9 cellular contexts compared by ENCODE assay signal in the genomic region with DNA sequence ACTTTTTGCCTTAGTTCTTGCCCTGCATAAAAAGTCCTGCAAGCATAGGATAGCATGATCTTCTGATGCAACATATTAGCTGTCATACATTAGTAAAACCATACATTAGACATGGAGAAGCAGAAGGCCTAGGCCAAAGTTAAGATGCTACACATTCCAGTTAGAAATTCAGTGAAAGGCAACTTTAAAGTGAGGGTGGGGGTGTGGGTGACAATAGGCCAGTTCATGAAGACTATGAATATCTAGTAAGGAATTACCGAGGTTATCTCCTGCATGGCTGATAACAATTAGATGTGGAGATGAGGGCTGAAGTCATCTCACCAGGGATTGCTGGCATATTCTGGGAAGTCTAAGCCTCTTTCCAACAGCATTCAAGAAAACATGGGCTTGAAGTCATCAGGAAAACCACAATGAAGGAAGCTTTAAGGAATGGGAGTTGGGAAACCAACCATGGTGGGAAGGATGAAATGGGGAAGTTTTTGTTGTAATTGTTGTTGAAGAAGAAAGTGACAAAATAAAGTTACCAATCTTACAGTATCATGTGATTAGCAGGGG.
A peak's percentile ranks its signal among the peaks of the same experiment; 100 is the strongest.
DNase-seq lines count a peak whose midpoint lies in the region; ATAC-seq and TF ChIP-seq lines count a peak whose summit lies in the region.
"Had no signal": no experiment of that assay in that cellular context is flagged by ENCODE, and none has a peak within 500 bp of the region (broad histone marks: within the 10 kb centered on the region; RNA-seq: fewer than 3 reads in every experiment).

No MANE protein-coding gene starts in this region.

- no peak overlapping the region for H3K9ac ChIP-seq in smooth muscle cell (ENCODE audit: low read depth)
- H3K9ac ChIP-seq: SK-N-SH had no signal

- H3K36me3 Mint-ChIP-seq in T-cell = peaks cover 60% of the 10 kb centered on the region

- H3K9me3 ChIP-seq in cardiac muscle cell (ENCODE audit: low read depth) (no peaks in the 10 kb centered on the region), smooth muscle cell (replicated peaks; ENCODE audit: low read depth) (no peaks in the 10 kb centered on the region), HAP-1 (no peaks in the 10 kb centered on the region)
- H3K9me3 ChIP-seq: SK-N-SH had no signal

- H3K27me3 Mint-ChIP-seq in T-cell = no peaks in the 10 kb centered on the region

- DNase-seq in Daoy (ENCODE audit: low read depth) (peak; percentile 8), T-cell (no peak), cardiac muscle cell (ENCODE audit: low read depth in 1 of 2, low spot score in 1 of 2) (peak in 1 of 2 donors; percentile 86), smooth muscle cell (lab: John Stamatoyannopoulos, UW; ENCODE audit: unreplicated experiment) (no peak), HAP-1 (ENCODE audit: low spot score in 2 of 2) (no peak), NCI-H2171 treated with DMSO at 0.1 percent for 48 hours (lab: John Stamatoyannopoulos, UW) (no peak)
- DNase-seq: NCI-H146, SK-N-SH had no signal

- ATAC-seq in T-cell (replicated peaks in 1 of 4) (no peak), HG03460 (IDR thresholded peaks at IDR 0.05; ENCODE audit: unreplicated experiment) (no peak)

- peak overlapping the region; percentile 7 to 62 for H3K27ac Mint-ChIP-seq in T-cell

- CTCF ChIA-PET in T-cell (lab: Charles Lee) = no interaction called here

- peak overlapping the region; percentile 37 for H3K4me2 ChIP-seq in smooth muscle cell
- H3K4me2 ChIP-seq: SK-N-SH had no signal

- no peaks in the 10 kb centered on the region for H3K9me3 Mint-ChIP-seq in T-cell

- no peaks in the 10 kb centered on the region for H3K27me3 ChIP-seq in cardiac muscle cell
- no peaks in the 10 kb centered on the region for H3K27me3 ChIP-seq in smooth muscle cell (ENCODE audit: low read depth)
- H3K27me3 ChIP-seq in HAP-1 (ENCODE audit: low read depth) = no peaks in the 10 kb centered on the region

- peak overlapping the region; percentile 81 for H3K27ac ChIP-seq in cardiac muscle cell
- H3K27ac ChIP-seq in smooth muscle cell (ENCODE audit: low read depth) = peak overlapping the region; percentile 74

- no peaks in the 10 kb centered on the region for H3K36me3 ChIP-seq in cardiac muscle cell
- no peaks in the 10 kb centered on the region for H3K36me3 ChIP-seq in smooth muscle cell (ENCODE audit: low read depth)
- H3K36me3 ChIP-seq in HAP-1 (replicated peaks) = no peaks in the 10 kb centered on the region

- TF ChIP-seq CTCF in cardiac muscle cell (IDR thresholded peaks at IDR 0.05; ENCODE audit: low read depth, low read length) (no peak), smooth muscle cell (IDR thresholded peaks at IDR 0.05; ENCODE audit: borderline replicate concordance, insufficient read depth, poor library complexity, severe bottlenecking) (no peak)

- H2AFZ ChIP-seq in smooth muscle cell (ENCODE audit: low read depth) = no peak overlapping the region

- H3F3A ChIP-seq in smooth muscle cell (ENCODE audit: low read depth) = no peaks in the 10 kb centered on the region

- H3K4me3 ChIP-seq in cardiac muscle cell (no peak overlapping the region), smooth muscle cell (no peak overlapping the region), HAP-1 (no peak overlapping the region)

- H3K4me1 ChIP-seq in cardiac muscle cell (ENCODE audit: low read depth) = peaks cover 29% of the 10 kb centered on the region
- peaks cover 26% of the 10 kb centered on the region for H3K4me1 ChIP-seq in smooth muscle cell (ENCODE audit: low read depth)
- no peaks in the 10 kb centered on the region for H3K4me1 ChIP-seq in HAP-1

- 7% methylated on average over 1 of the region's 1 CpG for WGBS in smooth muscle cell (ENCODE audit: low lambda C conversion rate)

- H4K20me1 ChIP-seq in smooth muscle cell (ENCODE audit: low read depth) = no peaks in the 10 kb centered on the region

- peaks cover 39 to 63% (median 57%) of the 10 kb centered on the region in 3 donors for H3K4me1 Mint-ChIP-seq in T-cell

- in situ Hi-C loops in HAP-1 (cut with MboI; ENCODE audit: low sequenced_read_pairs) = no loop called here

- H3K79me2 ChIP-seq in smooth muscle cell (ENCODE audit: low read depth) = no peaks in the 10 kb centered on the region

- POLR2A ChIA-PET in T-cell (lab: Charles Lee) = interaction anchor here (0.5 to 0.7 kb wide), 2 partner anchors 108 to 203 kb away, joined by 3 to 6 read pairs; no protein-coding TSS in a partner anchor

- H3K4me3 Mint-ChIP-seq in T-cell = no peak overlapping the region
